19 cellular contexts compared by ENCODE assay signal in genomic region chr22:31948002-31948401, GRCh38. TPM values are rescaled to one million over a fixed set of nuclear protein-coding genes. Genes with fewer than 3 reads are reported as not detected.
A peak's percentile ranks its signal among the peaks of the same experiment; 100 is the strongest.
DNase-seq lines count a peak whose midpoint lies in the region; ATAC-seq and TF ChIP-seq lines count a peak whose summit lies in the region.
"Had no signal": no experiment of that assay in that cellular context is flagged by ENCODE, and none has a peak within 500 bp of the region (broad histone marks: within the 10 kb centered on the region; RNA-seq: fewer than 3 reads in every experiment).

No MANE protein-coding gene starts in this region.

- H3K27ac ChIP-seq in SK-N-MC (peak overlapping the region; percentile 10; the same call in 1 of the 2 replicates), thoracic aorta (peak overlapping the region; percentile 40 to 96)
- H3K27ac ChIP-seq: right atrium auricular region had no signal

- in situ Hi-C loops in G401 (cut with HindIII; ENCODE audit: low sequenced_read_pairs), result no loop called here

- no peak for TF ChIP-seq CTCF in chondrocyte (IDR thresholded peaks at IDR 0.05)
- TF ChIP-seq CTCF in thoracic aorta (IDR thresholded peaks at IDR 0.05), result no peak

- H3K9me3 ChIP-seq in SK-N-MC (ENCODE audit: low read depth, low read length), result no peaks in the 10 kb centered on the region
- H3K9me3 ChIP-seq in thoracic aorta, result no peaks in the 10 kb centered on the region
- H3K9me3 ChIP-seq: right atrium auricular region had no signal

- ATAC-seq in memory B cell (ENCODE audit: low read depth), result no peak
- no peak for ATAC-seq in thoracic aorta (ENCODE audit: insufficient number of reproducible peaks, low FRiP score, low read depth)
- no peak for ATAC-seq in left colon
- ATAC-seq: activated CD4-positive, alpha-beta T cell treated with anti-CD3 and anti-CD28 coated beads for 36 hours; activated naive CD8-positive, alpha-beta T cell treated with anti-CD3 and anti-CD28 coated beads, Interleukin-2, amount 50 U/mL, for 24 hours; HCT116; SK-N-SH treated with all-trans-retinoic acid at 6 μM for 48 hours had no signal

- H3K36me3 Mint-ChIP-seq in chondrocyte (ENCODE audit: low read depth) (peaks cover 12% of the 10 kb centered on the region), memory B cell (peaks cover 2% of the 10 kb centered on the region)
- H3K36me3 Mint-ChIP-seq: naive B cell had no signal

- H3K36me3 ChIP-seq in SK-N-MC (ENCODE audit: insufficient read depth, low read length), result peaks cover 66% of the 10 kb centered on the region
- no peaks in the 10 kb centered on the region for H3K36me3 ChIP-seq in thoracic aorta

- H3K27ac Mint-ChIP-seq in chondrocyte (ENCODE audit: unreplicated experiment) (peak overlapping the region; percentile 83), memory B cell (peak overlapping the region; percentile 38)
- H3K27ac Mint-ChIP-seq: activated CD4-positive, alpha-beta T cell treated with anti-CD3 and anti-CD28 coated beads for 36 hours; activated naive CD8-positive, alpha-beta T cell treated with anti-CD3 and anti-CD28 coated beads, Interleukin-2, amount 50 U/mL, for 24 hours; T-helper 17 cell had no signal

- no peaks in the 10 kb centered on the region for H3K27me3 Mint-ChIP-seq in chondrocyte (ENCODE audit: low read depth)
- H3K27me3 Mint-ChIP-seq in memory B cell, result no peaks in the 10 kb centered on the region
- H3K27me3 Mint-ChIP-seq: activated CD4-positive, alpha-beta T cell treated with anti-CD3 and anti-CD28 coated beads for 36 hours; activated naive CD8-positive, alpha-beta T cell treated with anti-CD3 and anti-CD28 coated beads, Interleukin-2, amount 50 U/mL, for 24 hours; activated T-cell treated with anti-CD3 and anti-CD28 coated beads, Interleukin-2, amount 50 U/mL, for 24 hours; naive B cell; T-helper 17 cell had no signal

- H3K27me3 ChIP-seq in thoracic aorta (replicated peaks; ENCODE audit: insufficient read depth), result no peaks in the 10 kb centered on the region
- H3K27me3 ChIP-seq: right atrium auricular region had no signal

- H3K4me3 Mint-ChIP-seq in chondrocyte (ENCODE audit: unreplicated experiment) (no peak overlapping the region), memory B cell (no peak overlapping the region)
- H3K4me3 Mint-ChIP-seq: activated naive CD8-positive, alpha-beta T cell treated with anti-CD3 and anti-CD28 coated beads, Interleukin-2, amount 50 U/mL, for 24 hours had no signal

- H3K4me1 ChIP-seq in thoracic aorta (ENCODE audit: control insufficient read depth in 1 of 2, low read depth in 2 of 2), result peaks cover 48 to 74% of the 10 kb centered on the region in 2 donors

- intact Hi-C loops in left colon (cut with DNase I, micrococcal nuclease), result no loop called here

- no peak overlapping the region for H3K9ac ChIP-seq in SK-N-MC (ENCODE audit: insufficient read length)

- no peaks in the 10 kb centered on the region for H3K9me3 Mint-ChIP-seq in chondrocyte (ENCODE audit: low read depth)
- no peaks in the 10 kb centered on the region for H3K9me3 Mint-ChIP-seq in memory B cell
- H3K9me3 Mint-ChIP-seq: activated naive CD8-positive, alpha-beta T cell treated with anti-CD3 and anti-CD28 coated beads, Interleukin-2, amount 50 U/mL, for 24 hours; activated T-cell treated with anti-CD3 and anti-CD28 coated beads, Interleukin-2, amount 50 U/mL, for 24 hours; naive B cell had no signal

- H3K4me3 ChIP-seq in SK-N-MC, result no peak overlapping the region
- no peak overlapping the region for H3K4me3 ChIP-seq in thoracic aorta
- H3K4me3 ChIP-seq: right atrium auricular region had no signal

- DNase-seq in SK-N-MC (ENCODE audit: low read depth, low spot score) (no peak), chondrocyte (ENCODE audit: low spot score) (peak; percentile 29), memory B cell (ENCODE audit: low spot score in 2 of 2) (no peak), thoracic aorta (ENCODE audit: low spot score) (no peak), G401 (ENCODE audit: low spot score) (no peak), retina (no peak), left colon (no peak)
- DNase-seq: activated CD8-positive, alpha-beta memory T cell treated with anti-CD3 and anti-CD28 coated beads for 24 hours; activated naive CD8-positive, alpha-beta T cell treated with anti-CD3 and anti-CD28 coated beads, Interleukin-2, amount 50 U/mL, for 24 hours; activated T-cell treated with anti-CD3 and anti-CD28 coated beads, Interleukin-2, amount 50 U/mL, for 24 hours; effector CD8-positive, alpha-beta T cell; NCI-H2107; NCI-H446 treated with DMSO at 0.1 percent for 48 hours had no signal

- H3K4me1 Mint-ChIP-seq in chondrocyte (ENCODE audit: low read depth) (peaks cover 50% of the 10 kb centered on the region), memory B cell (peaks cover 12% of the 10 kb centered on the region)

RNA-seq across cellular contexts. Expression of gene YWHAH, which starts 3.7 kb away (rescaled TPM):
- total RNA-seq in chondrocyte (179 to 223 TPM (median 218 TPM) in 3 replicates), thoracic aorta (100 to 1,000 TPM; 174 to 175 TPM), left colon (100 to 1,000 TPM; 152 to 291 TPM)
- 93.0 and 126 TPM in 2 replicates for total RNA-seq in G401 (2014; rRNA removed; shearing (Covaris generic))
